ENCODE assay signal across 7 cellular contexts in genomic region chr11:61581931-61582330, GRCh38. TPM values are rescaled to one million over a fixed set of nuclear protein-coding genes. Genes with fewer than 3 reads are reported as not detected.
DNase-seq lines count a peak whose midpoint lies in the region; ATAC-seq and TF ChIP-seq lines count a peak whose summit lies in the region.

No MANE protein-coding gene starts in this region.

- no peaks in the 10 kb centered on the region for H3K27me3 ChIP-seq in HCT116 (ENCODE audit: insufficient read depth, low read length)

- H3K4me1 ChIP-seq in HCT116 (ENCODE audit: control insufficient read depth in 1 of 2, insufficient read depth in 2 of 2, low read length in 2 of 2) = peaks cover 35 to 50% of the 10 kb centered on the region in 2 experiments

- H2AFZ ChIP-seq in HCT116 (ENCODE audit: low read depth, low read length, poor library complexity, severe bottlenecking) = no peak overlapping the region

- H3K79me2 ChIP-seq in HCT116 (ENCODE audit: insufficient read depth, low read length) = peaks cover 7% of the 10 kb centered on the region; the same call in 1 of the 2 replicates

- ATAC-seq in HCT116 (no peak), GM18858 (IDR thresholded peaks at IDR 0.05; ENCODE audit: unreplicated experiment) (no peak)
- ATAC-seq in activated naive CD8-positive, alpha-beta T cell treated with anti-CD3 and anti-CD28 coated beads, Interleukin-2, amount 50 U/mL, for 24 hours = no peak

- H3K27me3 Mint-ChIP-seq in CD14-positive monocyte (ENCODE audit: low read depth in 3 of 3) (peaks cover 55 to 81% (median 62%) of the 10 kb centered on the region in 3 donors), neural crest cell (ENCODE audit: low read depth) (peaks cover 82% of the 10 kb centered on the region)
- H3K27me3 Mint-ChIP-seq in activated naive CD8-positive, alpha-beta T cell treated with anti-CD3 and anti-CD28 coated beads, Interleukin-2, amount 50 U/mL, for 24 hours = peaks cover 38% of the 10 kb centered on the region

- H3K9me3 Mint-ChIP-seq in CD14-positive monocyte = peaks cover 0 to 14% (median 6%) of the 10 kb centered on the region in 7 donors
- no peaks in the 10 kb centered on the region for H3K9me3 Mint-ChIP-seq in activated naive CD8-positive, alpha-beta T cell treated with anti-CD3 and anti-CD28 coated beads, Interleukin-2, amount 50 U/mL, for 24 hours
- no peaks in the 10 kb centered on the region for H3K9me3 Mint-ChIP-seq in neural crest cell

- no peak for TF ChIP-seq POLR2A in HCT116 (IDR thresholded peaks at IDR 0.05; ENCODE audit: borderline replicate concordance, extremely low read depth, insufficient read depth, insufficient read length)

- TF ChIP-seq CTCF in CD14-positive monocyte (IDR thresholded peaks at IDR 0.05) (no peak), HCT116 (IDR thresholded peaks at IDR 0.05 in 2 of 3, conservative IDR thresholded peaks at IDR 0.05 in 1 of 3; ENCODE audit: borderline replicate concordance in 1 of 3, insufficient read depth in 1 of 3, low read depth in 2 of 3, low read length in 2 of 3) (no peak), neural crest cell (conservative IDR thresholded peaks at IDR 0.05) (no peak)

- no peak overlapping the region for H3K9ac ChIP-seq in HCT116 (ENCODE audit: low read length)

- no peaks in the 10 kb centered on the region for H4K20me1 ChIP-seq in HCT116 (ENCODE audit: insufficient read depth)

- no peaks in the 10 kb centered on the region for H3K36me3 ChIP-seq in HCT116 (ENCODE audit: control insufficient read depth in 1 of 2, insufficient read depth in 2 of 2, low read length in 2 of 2)

- H3K36me3 Mint-ChIP-seq in CD14-positive monocyte (no peaks in the 10 kb centered on the region), neural crest cell (ENCODE audit: low read depth) (no peaks in the 10 kb centered on the region)
- H3K36me3 Mint-ChIP-seq in activated naive CD8-positive, alpha-beta T cell treated with anti-CD3 and anti-CD28 coated beads, Interleukin-2, amount 50 U/mL, for 24 hours (ENCODE audit: low read depth) = no peaks in the 10 kb centered on the region

- BruUV-seq in HCT116 (replicated peaks; lab: Mats Ljungman, UMichigan) = no TSS peak

- intact Hi-C loops in CD14-positive monocyte (cut with micrococcal nuclease) = no loop called here
- intact Hi-C loops in HCT116 (cut with micrococcal nuclease) = loop anchor here (2.0 kb wide), 1 partner anchor 47 kb away; no protein-coding TSS in a partner anchor

- H3K4me3 Mint-ChIP-seq in CD14-positive monocyte (peak overlapping the region; percentile 76 to 82), neural crest cell (peak overlapping the region; percentile 85)
- peak overlapping the region; percentile 62 for H3K4me3 Mint-ChIP-seq in activated naive CD8-positive, alpha-beta T cell treated with anti-CD3 and anti-CD28 coated beads, Interleukin-2, amount 50 U/mL, for 24 hours

- POLR2A ChIA-PET in HCT116 (lab: Charles Lee) = no interaction called here

- H3K4me1 Mint-ChIP-seq in CD14-positive monocyte (peaks cover 12% of the 10 kb centered on the region), neural crest cell (peaks cover 18% of the 10 kb centered on the region)
- H3K4me1 Mint-ChIP-seq in activated naive CD8-positive, alpha-beta T cell treated with anti-CD3 and anti-CD28 coated beads, Interleukin-2, amount 50 U/mL, for 24 hours = peaks cover 10% of the 10 kb centered on the region

- H3K4me3 ChIP-seq in HCT116 (replicated peaks in 1 of 2; ENCODE audit: low read depth in 1 of 2, low read length in 2 of 2) = peak overlapping the region in 1 of 2 experiments; percentile 32; a peak in 3 of 4 replicates

- no peaks in the 10 kb centered on the region for H3K9me3 ChIP-seq in HCT116 (ENCODE audit: control insufficient read depth in 1 of 2, insufficient read depth in 1 of 2, low read depth in 1 of 2, low read length in 2 of 2)

- no peak overlapping the region for H3K27ac ChIP-seq in HCT116 (ENCODE audit: low read depth, low read length)

- peak overlapping the region; percentile 67 for H3K4me2 ChIP-seq in HCT116 (ENCODE audit: low read length)

- H3K27ac Mint-ChIP-seq in CD14-positive monocyte (peak overlapping the region in 1 of 7 donors; percentile 63), neural crest cell (ENCODE audit: unreplicated experiment) (no peak overlapping the region)
- H3K27ac Mint-ChIP-seq in activated naive CD8-positive, alpha-beta T cell treated with anti-CD3 and anti-CD28 coated beads, Interleukin-2, amount 50 U/mL, for 24 hours = peak overlapping the region; percentile 55

- no peaks in the 10 kb centered on the region for H3K9me2 ChIP-seq in HCT116 (ENCODE audit: insufficient read depth)

- RAD21 ChIA-PET in HCT116 (lab: Charles Lee; ENCODE audit: low non-redundant PET in 1 of 2, low total read pairs in 2 of 2, uncharacterized antibody in 2 of 2, unreplicated experiment in 2 of 2) = no interaction called here

- CTCF ChIA-PET in HCT116 (lab: Charles Lee) = interaction anchor here (0.7 to 1.1 kb wide), 7 partner anchors 15 to 136 kb away, joined by 3 to 8 read pairs (median 3); no protein-coding TSS in a partner anchor

- DNase-seq in CD14-positive monocyte (ENCODE audit: low spot score) (no peak), HCT116 (ENCODE audit: low read depth, low spot score) (no peak), neural crest cell (ENCODE audit: low read depth, low spot score) (no peak)
- DNase-seq in activated naive CD8-positive, alpha-beta T cell treated with anti-CD3 and anti-CD28 coated beads, Interleukin-2, amount 50 U/mL, for 24 hours = no peak
- no peak for DNase-seq in activated CD4-positive, CD25-positive, alpha-beta regulatory T cell treated with anti-CD3 and anti-CD28 coated beads, Interleukin-2, amount 50 U/mL, for 72 hours
- no peak for DNase-seq in stimulated activated CD4-positive, alpha-beta T cell treated with anti-CD3 and anti-CD28 coated beads, Interleukin-15, amount 100 ng/mL, for 24 hours

- no peak for TF ChIP-seq RAD21 in HCT116 (IDR thresholded peaks at IDR 0.05; ENCODE audit: low read depth)

TF ChIP-seq in HCT116, 20 proteins besides CTCF, POLR2A, EP300 and RAD21:
- no peak for TF ChIP-seq POLR2AphosphoS5 (IDR thresholded peaks at IDR 0.05; ENCODE audit: low read depth, low read length)
- TF ChIP-seq FOSL1 (IDR thresholded peaks at IDR 0.05; ENCODE audit: low read depth) = no peak

RNA-seq across cellular contexts. Expression of gene SYT7, which starts 1.1 kb away (rescaled TPM):
- polyA plus RNA-seq in CD14-positive monocyte = not detected
- 27.4 TPM for total RNA-seq in HCT116 (2021; ENCODE audit: unreplicated experiment)
- polyA plus RNA-seq in HCT116 (2012) = 27.5 and 28.5 TPM in 2 replicates
- total RNA-seq in neural crest cell = 3.8 and 4.1 TPM in 2 replicates
